10 cellular contexts compared by ENCODE assay signal in genomic region chr22:43848366-43849171, GRCh38. TPM values are rescaled to one million over a fixed set of nuclear protein-coding genes. Genes with fewer than 3 reads are reported as not detected.
DNase-seq lines count a peak whose midpoint lies in the region; ATAC-seq, FAIRE-seq and TF ChIP-seq lines count a peak whose summit lies in the region.
"Had no signal": no experiment of that assay in that cellular context is flagged by ENCODE, and none has a peak within 500 bp of the region (broad histone marks: within the 10 kb centered on the region; RNA-seq: fewer than 3 reads in every experiment).

No MANE protein-coding gene starts in this region.

- CTCF ChIA-PET in A549 (lab: Yijun Ruan, JAX) (interaction anchor here (0.6 to 1.1 kb wide), 7 partner anchors 11 to 616 kb away, joined by 3 to 4 read pairs (median 3); no protein-coding TSS in a partner anchor), T-cell (lab: Charles Lee) (no interaction called here)

- TF ChIP-seq EP300 in A549 (IDR thresholded peaks at IDR 0.05) (no peak), esophagus muscularis mucosa (IDR thresholded peaks at IDR 0.05) (no peak)

- no peaks in the 10 kb centered on the region for H3K9me3 Mint-ChIP-seq in T-cell
- no peaks in the 10 kb centered on the region for H3K9me3 Mint-ChIP-seq in activated T-cell treated with anti-CD3 and anti-CD28 coated beads, Interleukin-2, amount 50 U/mL, for 24 hours

- POLR2A ChIA-PET in A549 (lab: Yijun Ruan, JAX) = no interaction called here
- POLR2A ChIA-PET in T-cell (lab: Charles Lee) = no interaction called here

- H3K9me3 ChIP-seq in A549 = no peaks in the 10 kb centered on the region
- no peaks in the 10 kb centered on the region for H3K9me3 ChIP-seq in Peyer's patch
- H3K9me3 ChIP-seq in esophagus muscularis mucosa = no peaks in the 10 kb centered on the region

- H3K27ac ChIP-seq in A549 = no peak overlapping the region
- no peak overlapping the region for H3K27ac ChIP-seq in Peyer's patch
- H3K27ac ChIP-seq in esophagus muscularis mucosa (replicated peaks in 1 of 4) = no peak overlapping the region

- no peak overlapping the region for H3K27ac Mint-ChIP-seq in T-cell
- no peak overlapping the region for H3K27ac Mint-ChIP-seq in activated T-cell treated with anti-CD3 and anti-CD28 coated beads, Interleukin-2, amount 50 U/mL, for 24 hours

- no peaks in the 10 kb centered on the region for H3K4me1 ChIP-seq in A549
- H3K4me1 ChIP-seq in Peyer's patch = no peaks in the 10 kb centered on the region
- no peaks in the 10 kb centered on the region for H3K4me1 ChIP-seq in esophagus muscularis mucosa

- no peak for TF ChIP-seq POLR2A in A549 (IDR thresholded peaks at IDR 0.05; ENCODE audit: low read length)
- TF ChIP-seq POLR2A in Peyer's patch (IDR thresholded peaks at IDR 0.05) = no peak
- no peak for TF ChIP-seq POLR2A in esophagus muscularis mucosa (IDR thresholded peaks at IDR 0.05; ENCODE audit: low read depth)

- TF ChIP-seq CTCF in A549 (IDR thresholded peaks at IDR 0.05) = peak; percentile 31
- TF ChIP-seq CTCF in Peyer's patch (IDR thresholded peaks at IDR 0.05) = peak in 1 of 6 experiments; percentile 9
- TF ChIP-seq CTCF in esophagus muscularis mucosa (IDR thresholded peaks at IDR 0.05) = no peak

- H3K4me3 ChIP-seq in A549 = no peak overlapping the region
- H3K4me3 ChIP-seq in H7 (ENCODE audit: insufficient read depth, low read depth, low read length) = no peak overlapping the region
- no peak overlapping the region for H3K4me3 ChIP-seq in Peyer's patch
- H3K4me3 ChIP-seq in esophagus muscularis mucosa = no peak overlapping the region

- H3K36me3 Mint-ChIP-seq in T-cell = no peaks in the 10 kb centered on the region
- no peaks in the 10 kb centered on the region for H3K36me3 Mint-ChIP-seq in activated T-cell treated with anti-CD3 and anti-CD28 coated beads, Interleukin-2, amount 50 U/mL, for 24 hours (ENCODE audit: low read depth)

- ATAC-seq in A549 (peak; percentile 51 to 78; a peak in 3 of 6 replicates), left ventricle myocardium superior (peak; percentile 81), esophagus mucosa (no peak), T-cell (replicated peaks in 1 of 4) (no peak)

- peak in 1 of 2 experiments; percentile 12; a peak in 1 of 5 replicates for TF ChIP-seq RAD21 in A549 (conservative IDR thresholded peaks at IDR 0.05 in 1 of 2, IDR thresholded peaks at IDR 0.05 in 1 of 2)

- DNase-seq in A549 (ENCODE audit: low read depth in 1 of 2, low spot score in 1 of 2) = peak in 1 of 2 experiments; percentile 16
- DNase-seq in H7 = peak; percentile 82
- DNase-seq in Peyer's patch = peak in 2 of 3 donors; percentile 39 to 42
- DNase-seq in left ventricle myocardium superior = peak; percentile 57
- no peak for DNase-seq in esophagus muscularis mucosa (ENCODE audit: extremely low spot score)
- DNase-seq in T-cell = no peak
- DNase-seq in activated T-cell treated with anti-CD3 and anti-CD28 coated beads, Interleukin-2, amount 50 U/mL, for 24 hours = no peak
- DNase-seq: NCI-H1436 treated with DMSO at 0.1 percent for 48 hours had no signal

- intact Hi-C loops in left ventricle myocardium superior (cut with micrococcal nuclease) = no loop called here
- intact Hi-C loops in esophagus muscularis mucosa (cut with DNase I) = no loop called here

- no peaks in the 10 kb centered on the region for H3K4me1 Mint-ChIP-seq in T-cell
- no peaks in the 10 kb centered on the region for H3K4me1 Mint-ChIP-seq in activated T-cell treated with anti-CD3 and anti-CD28 coated beads, Interleukin-2, amount 50 U/mL, for 24 hours (ENCODE audit: low read depth)

- H3K36me3 ChIP-seq in H7 (replicated peaks; ENCODE audit: control insufficient read depth, insufficient read depth, low read length) = no peaks in the 10 kb centered on the region; the same call in 1 of the 2 replicates
- no peaks in the 10 kb centered on the region for H3K36me3 ChIP-seq in Peyer's patch
- H3K36me3 ChIP-seq in esophagus muscularis mucosa = no peaks in the 10 kb centered on the region

- H3K4me2 ChIP-seq in A549 = no peak overlapping the region

- H3K27me3 ChIP-seq in H7 (ENCODE audit: control insufficient read depth, insufficient read depth, low read length) (no peaks in the 10 kb centered on the region), Peyer's patch (no peaks in the 10 kb centered on the region), esophagus muscularis mucosa (peaks cover 0 to 74% (median 0%) of the 10 kb centered on the region in 4 donors)

- H3K27me3 Mint-ChIP-seq in T-cell = peaks cover 15 to 28% of the 10 kb centered on the region in 2 donors
- peaks cover 37% of the 10 kb centered on the region for H3K27me3 Mint-ChIP-seq in activated T-cell treated with anti-CD3 and anti-CD28 coated beads, Interleukin-2, amount 50 U/mL, for 24 hours

- H3K4me3 Mint-ChIP-seq in T-cell = no peak overlapping the region
- no peak overlapping the region for H3K4me3 Mint-ChIP-seq in activated T-cell treated with anti-CD3 and anti-CD28 coated beads, Interleukin-2, amount 50 U/mL, for 24 hours

- no peak for FAIRE-seq in A549 (lab: Jason Lieb, UNC)

- 41% methylated on average over 9 of the region's 16 CpGs for WGBS in A549 (ENCODE audit: missing lambda C conversion rate)
- WGBS in esophagus muscularis mucosa = 55% methylated on average over 11 of the region's 16 CpGs

TF ChIP-seq in A549, 52 proteins besides CTCF, POLR2A, EP300 and RAD21:
- TF ChIP-seq SMC3 (IDR thresholded peaks at IDR 0.05) = peak; percentile 28; the same call in 1 of the 3 replicates
- no peak for TF ChIP-seq NPAS2 (CRISPR knock-in tag; IDR thresholded peaks at IDR 0.05; ENCODE audit: borderline replicate concordance)

RNA-seq across cellular contexts. Expression of gene SULT4A1, which starts 13.7 kb away (rescaled TPM):
- polyA plus RNA-seq in A549 (2011; rRNA removed) = not detected in 2 replicates
- polyA plus RNA-seq in A549 (2012; cell fraction: cytosol; rRNA removed) = not detected in 2 replicates
- not detected in 2 replicates for polyA plus RNA-seq in A549 (2012; cell fraction: nucleus; rRNA removed)
- polyA plus RNA-seq in A549 (2017; fragmentation: RNase III; extraction: RNeasy Plus Mini Kit Qiagen cat#74134 plus additional on column Dnase treatment) = not detected in 3 replicates
- not detected in 2 replicates for polyA minus RNA-seq in A549 (2011; rRNA and poly(A)+ RNA removed)
- total RNA-seq in H7 (2014; rRNA removed; shearing (Covaris generic)) = 6.3 and 9.8 TPM in 2 replicates
- total RNA-seq in Peyer's patch = under 1 TPM in 3 of 4 donors, not detected in 1; 0.27 to 0.53 (median 0.47) TPM
- 0.45 TPM for total RNA-seq in left ventricle myocardium superior
- total RNA-seq in esophagus muscularis mucosa = 1 to 10 TPM; 1.0 to 1.3 (median 1.3) TPM
- total RNA-seq in esophagus mucosa = not detected
- not detected for total RNA-seq in T-cell
- total RNA-seq: aorta had no signal

RNA-seq across cellular contexts. Expression of gene EFCAB6, which starts 36.5 kb away (rescaled TPM):
- 1.1 and 1.2 TPM in 2 replicates for polyA plus RNA-seq in A549 (2011; rRNA removed)
- polyA plus RNA-seq in A549 (2012; cell fraction: cytosol; rRNA removed) = 0.16 and 0.21 TPM in 2 replicates
- polyA plus RNA-seq in A549 (2012; cell fraction: nucleus; rRNA removed) = 0.11 and 0.18 TPM in 2 replicates
- polyA plus RNA-seq in A549 (2017; fragmentation: RNase III; extraction: RNeasy Plus Mini Kit Qiagen cat#74134 plus additional on column Dnase treatment) = 0.46 to 0.51 TPM (median 0.47 TPM) in 3 replicates
- 0.39 and 0.66 TPM in 2 replicates for polyA minus RNA-seq in A549 (2011; rRNA and poly(A)+ RNA removed)
- total RNA-seq in H7 (2014; rRNA removed; shearing (Covaris generic)) = 0.31 and 0.63 TPM in 2 replicates
- total RNA-seq in Peyer's patch = 1 to 10 TPM in 1 of 4 donors, under 1 TPM in 2, not detected in 1; 0.35 to 4.4 (median 0.94) TPM
- 1.5 TPM for total RNA-seq in left ventricle myocardium superior
- total RNA-seq in esophagus muscularis mucosa = 1 to 10 TPM; 1.2 to 4.0 (median 3.0) TPM
- 1.6 TPM for total RNA-seq in esophagus mucosa
- total RNA-seq in T-cell = under 1 TPM; 0.26 to 0.89 (median 0.53) TPM

RNA-seq across cellular contexts. Expression of gene PNPLA5, which starts 43.2 kb away (rescaled TPM):
- polyA plus RNA-seq in A549 (2011; rRNA removed) (not detected in 2 replicates), A549 (2017; fragmentation: RNase III; extraction: RNeasy Plus Mini Kit Qiagen cat#74134 plus additional on column Dnase treatment) (not detected in 3 replicates)
- not detected in 2 replicates for polyA plus RNA-seq in A549 (2012; cell fraction: cytosol; rRNA removed)
- polyA plus RNA-seq in A549 (2012; cell fraction: nucleus; rRNA removed) = not detected in 2 replicates
- not detected in 2 replicates for polyA minus RNA-seq in A549 (2011; rRNA and poly(A)+ RNA removed)
- total RNA-seq in H7 (2014; rRNA removed; shearing (Covaris generic)) = 2.2 and 4.0 TPM in 2 replicates
- total RNA-seq in Peyer's patch (not detected), left ventricle myocardium superior (not detected), esophagus muscularis mucosa (not detected), esophagus mucosa (not detected), T-cell (not detected)
- total RNA-seq: aorta had no signal

Comparison
In these comparisons a context has a peak if more than half of its experiments do, and no peak if none do; other contexts are left out.
1. ATAC-seq: peak in A549 (2 of 2) and left ventricle myocardium superior (single experiment); none in esophagus mucosa (single experiment) and T-cell (0 of 4).
2. DNase-seq: peak in H7 (single experiment), Peyer's patch (2 of 3) and left ventricle myocardium superior (single experiment); none in esophagus muscularis mucosa (single experiment), T-cell (0 of 34) and activated T-cell treated with anti-CD3 and anti-CD28 coated beads, Interleukin-2, amount 50 U/mL, for 24 hours (single experiment).